In genomic region chr2:150732064-150732463, GRCh38 we compare ENCODE assay signal across 14 cellular contexts.
A peak's percentile ranks its signal among the peaks of the same experiment; 100 is the strongest.
DNase-seq lines count a peak whose midpoint lies in the region; ATAC-seq and TF ChIP-seq lines count a peak whose summit lies in the region.
"Had no signal": no experiment of that assay in that cellular context is flagged by ENCODE, and none has a peak within 500 bp of the region (broad histone marks: within the 10 kb centered on the region; RNA-seq: fewer than 3 reads in every experiment).

No MANE protein-coding gene starts in this region.

- H3K9me2 ChIP-seq in GM23248 (ENCODE audit: insufficient read depth), result no peaks in the 10 kb centered on the region

- TF ChIP-seq CTCF in AG04450 (IDR thresholded peaks at IDR 0.05; ENCODE audit: low read depth, low read length), result no peak
- TF ChIP-seq CTCF in gastrocnemius medialis (IDR thresholded peaks at IDR 0.05 in 4 of 5, conservative IDR thresholded peaks at IDR 0.05 in 1 of 5), result no peak

- CTCF ChIA-PET in AG04450 (lab: Charles Lee), result no interaction called here

- 0 out of 2 replicates have a peak overlapping the region, but pooled peaks have one; percentile 17 for H3K9ac ChIP-seq in GM23248

- peaks cover 18% of the 10 kb centered on the region; the same call in 1 of the 2 replicates for H3K4me1 ChIP-seq in GM23248 (ENCODE audit: insufficient read depth)
- no peaks in the 10 kb centered on the region for H3K4me1 ChIP-seq in gastrocnemius medialis
- H3K4me1 ChIP-seq: upper lobe of right lung had no signal

- H3K36me3 ChIP-seq in GM23248 (ENCODE audit: low read depth) (no peaks in the 10 kb centered on the region), gastrocnemius medialis (no peaks in the 10 kb centered on the region)
- H3K36me3 ChIP-seq: upper lobe of right lung had no signal

- H3K9me3 ChIP-seq in AG04450 (ENCODE audit: control insufficient read depth, insufficient read depth, low read length) (no peaks in the 10 kb centered on the region), GM23248 (ENCODE audit: low read depth) (no peaks in the 10 kb centered on the region), gastrocnemius medialis (no peaks in the 10 kb centered on the region)
- H3K9me3 ChIP-seq: upper lobe of right lung had no signal

- H3K27me3 ChIP-seq in AG04450 (ENCODE audit: control insufficient read depth, insufficient read depth, low read length) (no peaks in the 10 kb centered on the region), GM23248 (replicated peaks; ENCODE audit: insufficient read depth) (no peaks in the 10 kb centered on the region), gastrocnemius medialis (no peaks in the 10 kb centered on the region)
- H3K27me3 ChIP-seq: upper lobe of right lung had no signal

- no peak for TF ChIP-seq POLR2A in gastrocnemius medialis (IDR thresholded peaks at IDR 0.05)

- H3K4me3 ChIP-seq in AG04450 (ENCODE audit: low read depth, low read length), result no peak overlapping the region
- no peak overlapping the region for H3K4me3 ChIP-seq in GM23248
- no peak overlapping the region for H3K4me3 ChIP-seq in gastrocnemius medialis
- H3K4me3 ChIP-seq: lung, upper lobe of right lung had no signal

- no peak overlapping the region; the same call in 1 of the 2 replicates for H2AFZ ChIP-seq in GM23248

- in situ Hi-C loops in GM23248 (cut with MboI), result no loop called here
- in situ Hi-C loops in gastrocnemius medialis (cut with MboI; ENCODE audit: low sequenced_read_pairs in 4 of 4), result no loop called here

- POLR2A ChIA-PET in AG04450 (lab: Yijun Ruan, JAX), result no interaction called here

- intact Hi-C loops in gastrocnemius medialis (cut with DNase I; ENCODE audit: low total_unique reads), result no loop called here

- H3K4me2 ChIP-seq in GM23248 (ENCODE audit: unreplicated experiment), result no peak overlapping the region

- H3K79me2 ChIP-seq in GM23248 (ENCODE audit: insufficient read depth), result no peaks in the 10 kb centered on the region

- H3K27ac ChIP-seq in AG04450 (ENCODE audit: low read depth, low read length) (no peak overlapping the region), GM23248 (0 out of 2 replicates have a peak overlapping the region, but pooled peaks have one; percentile 6), gastrocnemius medialis (no peak overlapping the region)
- H3K27ac ChIP-seq: C4-2B, upper lobe of right lung had no signal

- ATAC-seq in gastrocnemius medialis, result no peak
- no peak for ATAC-seq in HG03108 (IDR thresholded peaks at IDR 0.05; ENCODE audit: unreplicated experiment)
- ATAC-seq: activated naive CD8-positive, alpha-beta T cell treated with anti-CD3 and anti-CD28 coated beads, Interleukin-2, amount 50 U/mL, for 24 hours; upper lobe of right lung had no signal

- DNase-seq in AG04450 (ENCODE audit: low read depth, low spot score) (peak; percentile 24), GM23248 (peak; percentile 86), NCI-H226 (peak; percentile 47), fibroblast of peridontal ligament (ENCODE audit: extremely low read depth) (peak; percentile 74), putamen (ENCODE audit: low spot score) (no peak), gastrocnemius medialis (no peak), activated gamma-delta T cell treated with Interleukin-2 at 50 U/mL for 16 hours (no peak)
- DNase-seq: activated naive CD8-positive, alpha-beta T cell treated with anti-CD3 and anti-CD28 coated beads, Interleukin-2, amount 50 U/mL, for 24 hours; NCI-H2171 treated with DMSO at 0.1 percent for 48 hours; retina; upper lobe of right lung had no signal

- no peaks in the 10 kb centered on the region for H4K20me1 ChIP-seq in GM23248 (ENCODE audit: insufficient read depth)

- H3F3A ChIP-seq in GM23248 (ENCODE audit: insufficient read depth), result no peaks in the 10 kb centered on the region; the same call in 1 of the 2 replicates

Comparison
In these comparisons a context has a peak if more than half of its experiments do, and no peak if none do; other contexts are left out.
1. DNase-seq: peak in AG04450 (single experiment), GM23248 (single experiment), NCI-H226 (single experiment) and fibroblast of peridontal ligament (single experiment); none in putamen (single experiment), gastrocnemius medialis (0 of 2) and activated gamma-delta T cell treated with Interleukin-2 at 50 U/mL for 16 hours (single experiment).